8 cellular contexts compared by ENCODE assay signal in the genomic region with DNA sequence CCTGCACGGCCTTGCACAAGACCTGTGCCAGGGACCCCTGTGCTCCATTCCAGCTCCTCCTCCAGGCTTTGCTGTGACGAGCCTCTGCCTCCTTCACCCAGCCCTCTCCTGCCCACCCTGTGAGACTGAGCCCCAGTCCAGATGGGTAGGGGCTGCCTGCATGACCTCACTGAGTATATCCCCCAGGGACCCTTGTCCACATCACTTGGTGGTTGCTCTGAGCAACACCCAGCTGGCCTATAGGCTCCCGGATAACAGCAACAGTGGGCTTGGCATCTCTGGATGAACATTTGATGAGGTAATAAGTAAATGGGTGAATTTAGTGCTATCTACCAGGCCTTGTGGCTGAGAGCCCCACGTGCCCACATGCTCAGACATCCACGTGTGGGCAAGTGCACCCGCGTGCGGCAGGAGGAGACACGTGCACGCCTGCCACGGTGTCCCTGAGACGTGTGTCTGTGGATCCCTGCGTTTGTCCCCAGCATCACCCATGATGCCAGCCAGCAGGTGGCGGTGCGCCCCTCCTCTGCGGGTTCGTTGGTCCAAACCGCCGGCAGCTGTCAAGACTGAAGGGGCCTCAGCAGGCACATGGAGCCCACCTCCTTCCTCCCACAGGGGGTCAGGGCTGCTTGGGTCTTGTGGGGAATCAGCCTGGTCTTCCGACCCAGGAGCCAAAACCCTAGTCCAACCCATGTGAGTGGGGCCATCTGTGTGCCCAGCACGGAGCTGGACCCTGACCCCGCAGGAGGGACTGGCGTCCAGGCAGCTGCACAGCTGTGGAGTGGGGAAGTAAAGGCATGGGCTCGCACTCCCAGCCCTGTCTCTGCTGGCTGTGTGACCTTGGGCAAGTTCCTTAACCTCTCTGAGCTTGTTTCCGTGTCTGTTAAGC. TPM values are rescaled to one million over a fixed set of nuclear protein-coding genes. Genes with fewer than 3 reads are reported as not detected.
A peak's percentile ranks its signal among the peaks of the same experiment; 100 is the strongest.
DNase-seq lines count a peak whose midpoint lies in the region; ATAC-seq and TF ChIP-seq lines count a peak whose summit lies in the region.

No MANE protein-coding gene starts in this region.

- no peaks in the 10 kb centered on the region for H3K9me3 ChIP-seq in MG63

- no peak for ATAC-seq in GM21367 (IDR thresholded peaks at IDR 0.05; ENCODE audit: unreplicated experiment)

- no peak overlapping the region for H3K4me3 ChIP-seq in GM12875 (ENCODE audit: low read depth, low read length)
- H3K4me3 ChIP-seq in MG63 = no peak overlapping the region
- H3K4me3 ChIP-seq in foreskin fibroblast (ENCODE audit: low read depth in 1 of 2, low read length in 2 of 2) = no peak overlapping the region

- H3K27ac ChIP-seq in substantia nigra (ENCODE audit: low read depth, low read length, poor library complexity, severe bottlenecking) = no peak overlapping the region

- peak; percentile 89 for TF ChIP-seq CTCF in GM12875 (IDR thresholded peaks at IDR 0.05; ENCODE audit: borderline replicate concordance, insufficient read depth, low read depth, low read length)
- TF ChIP-seq CTCF in foreskin fibroblast (IDR thresholded peaks at IDR 0.05; ENCODE audit: low read depth, low read length) = peak; percentile 86

- no peaks in the 10 kb centered on the region for H3K27me3 ChIP-seq in MG63

- no peaks in the 10 kb centered on the region for H3K36me3 ChIP-seq in MG63

- DNase-seq in MG63 (peak; percentile 65), SHP77 (lab: John Stamatoyannopoulos, UW) (peak; percentile 61 to 68), foreskin fibroblast (peak; percentile 42 to 86), occipital lobe (lab: John Stamatoyannopoulos, UW) (peak; percentile 85), substantia nigra (lab: John Stamatoyannopoulos, UW) (peak in 48 of 49 donors; percentile 35 to 94 (median 80))
- peak; percentile 79 for DNase-seq in activated T-helper 9 cell treated with anti-CD3 and anti-CD28 coated beads, Interleukin-2, amount 50 U/mL, for 16 hours (ENCODE audit: low read depth)

RNA-seq across cellular contexts. Expression of a gene that starts 45.9 kb away (rescaled TPM):
- total RNA-seq in MG63 (2014; rRNA removed; shearing (Covaris generic); ENCODE audit: low replicate concordance) = 0.33 TPM in 1 of 2 replicates, not detected in the other
- total RNA-seq in occipital lobe = 2.0 TPM
